8 cellular contexts compared by ENCODE assay signal in the genomic region with DNA sequence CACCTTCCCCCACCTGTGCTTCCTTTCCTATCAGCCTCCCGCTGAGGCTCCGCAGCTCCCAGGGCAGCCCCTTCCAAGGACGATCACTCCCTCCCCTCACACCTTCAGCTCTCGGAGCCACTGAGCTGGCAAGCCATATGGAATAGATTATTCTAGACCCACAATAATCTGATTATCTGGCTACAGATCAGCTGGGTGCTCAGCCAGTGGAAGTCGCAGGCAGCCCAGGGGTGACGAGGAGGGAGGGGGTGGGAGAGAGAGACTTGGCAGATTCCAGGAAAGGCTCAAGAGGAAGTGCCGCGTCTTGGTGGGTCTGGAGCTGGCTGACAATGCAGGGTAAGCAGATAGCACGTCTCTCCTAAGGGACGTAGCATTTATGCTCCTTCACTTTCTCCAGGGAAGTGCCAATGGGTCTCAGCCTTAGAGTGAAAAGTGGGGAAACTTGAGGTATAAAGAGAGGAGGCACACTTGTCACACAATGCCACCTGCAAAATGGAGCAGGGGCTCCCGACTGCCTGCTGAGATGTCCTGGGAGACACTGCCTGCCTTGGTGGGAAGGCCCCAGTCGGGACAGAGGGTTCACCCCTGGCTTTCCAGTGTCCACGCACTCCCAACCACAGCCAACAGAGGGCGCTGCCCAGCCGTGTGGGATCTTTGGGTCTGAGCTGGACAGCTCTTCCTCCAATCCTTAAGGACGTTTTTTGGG. TPM values are rescaled to one million over a fixed set of nuclear protein-coding genes. Genes with fewer than 3 reads are reported as not detected.
DNase-seq lines count a peak whose midpoint lies in the region; ATAC-seq and TF ChIP-seq lines count a peak whose summit lies in the region.

No MANE protein-coding gene starts in this region.

- no peaks in the 10 kb centered on the region for H3K79me2 ChIP-seq in PC-9 (ENCODE audit: low read depth)

- H3K9me2 ChIP-seq in PC-9 (ENCODE audit: insufficient read depth) = peaks cover 4% of the 10 kb centered on the region; the same call in 1 of the 2 replicates

- peak overlapping the region; percentile 54 for H3K4me2 ChIP-seq in PC-9

- peak; percentile 41 for DNase-seq in NCI-H187 (lab: John Stamatoyannopoulos, UW)
- no peak for DNase-seq in NCI-H187 treated with DMSO at 0.1 percent for 48 hours (lab: John Stamatoyannopoulos, UW)
- DNase-seq in PC-9 = peak in 1 of 2 experiments; percentile 85
- peak; percentile 75 to 84 for DNase-seq in activated T-cell treated with anti-CD3 and anti-CD28 coated beads, Interleukin-2, amount 50 U/mL, for 72 hours
- peak; percentile 76 for DNase-seq in fibroblast of pulmonary artery (ENCODE audit: low read depth)
- DNase-seq in neural crest cell (ENCODE audit: low read depth, low spot score) = peak; percentile 91
- peak; percentile 89 to 91 for DNase-seq in suprapubic skin (ENCODE audit: low spot score in 2 of 2)

- H3K9me3 Mint-ChIP-seq in activated T-cell treated with anti-CD3 and anti-CD28 coated beads, Interleukin-2, amount 50 U/mL, for 72 hours = no peaks in the 10 kb centered on the region
- peaks cover 3% of the 10 kb centered on the region for H3K9me3 Mint-ChIP-seq in neural crest cell

- no peaks in the 10 kb centered on the region for H3K36me3 ChIP-seq in PC-9 (ENCODE audit: low read depth)
- no peaks in the 10 kb centered on the region for H3K36me3 ChIP-seq in suprapubic skin

- H3K27ac ChIP-seq in PC-9 (peak overlapping the region; percentile 98), suprapubic skin (no peak overlapping the region)

- POLR2A ChIA-PET in PC-9 (lab: Charles Lee; ENCODE audit: unreplicated experiment) = interaction anchor here (0.6 to 1.4 kb wide), 4 partner anchors 22 to 133 kb away, joined by 4 to 10 read pairs (median 5); a partner anchor contains a TSS

- peak; percentile 93 for TF ChIP-seq CTCF in PC-9 (conservative IDR thresholded peaks at IDR 0.05)
- peak; percentile 99 for TF ChIP-seq CTCF in fibroblast of pulmonary artery (IDR thresholded peaks at IDR 0.05; ENCODE audit: low read length, missing control alignments)
- peak; percentile 93 for TF ChIP-seq CTCF in neural crest cell (conservative IDR thresholded peaks at IDR 0.05)
- peak; percentile 92 for TF ChIP-seq CTCF in suprapubic skin (IDR thresholded peaks at IDR 0.05)

- H3K27me3 ChIP-seq in PC-9 (ENCODE audit: insufficient read depth, low read depth) (no peaks in the 10 kb centered on the region), suprapubic skin (no peaks in the 10 kb centered on the region)

- TF ChIP-seq POLR2A in suprapubic skin (IDR thresholded peaks at IDR 0.05) = no peak

- intact Hi-C loops in PC-9 (cut with micrococcal nuclease; ENCODE audit: unreplicated experiment) = loop anchor here (1.0 to 5.0 kb wide), 9 partner anchors 21 to 128 kb away; no protein-coding TSS in a partner anchor

- H3K27me3 Mint-ChIP-seq in activated T-cell treated with anti-CD3 and anti-CD28 coated beads, Interleukin-2, amount 50 U/mL, for 72 hours (ENCODE audit: low read depth) = peaks cover 7% of the 10 kb centered on the region
- H3K27me3 Mint-ChIP-seq in neural crest cell (ENCODE audit: low read depth) = no peaks in the 10 kb centered on the region

- CTCF ChIA-PET in PC-9 (lab: Charles Lee) = interaction anchor here (0.5 to 2.5 kb wide), 13 partner anchors 12 to 555 kb away, joined by 3 to 45 read pairs (median 5); no protein-coding TSS in a partner anchor

- H3K9me3 ChIP-seq in PC-9 (ENCODE audit: insufficient read depth, low read depth) = no peaks in the 10 kb centered on the region
- no peaks in the 10 kb centered on the region for H3K9me3 ChIP-seq in suprapubic skin

- WGBS in suprapubic skin = 36% methylated on average over 15 of the region's 16 CpGs

- peaks cover 46% of the 10 kb centered on the region for H3F3A ChIP-seq in PC-9 (ENCODE audit: insufficient read depth, low read depth)

- no peak overlapping the region; the same call in 1 of the 2 replicates for H2AFZ ChIP-seq in PC-9

- peaks cover 6% of the 10 kb centered on the region for H3K4me1 Mint-ChIP-seq in activated T-cell treated with anti-CD3 and anti-CD28 coated beads, Interleukin-2, amount 50 U/mL, for 72 hours (ENCODE audit: low read depth)
- H3K4me1 Mint-ChIP-seq in neural crest cell = no peaks in the 10 kb centered on the region

- no peak for TF ChIP-seq EP300 in suprapubic skin (IDR thresholded peaks at IDR 0.05)

- H3K4me3 ChIP-seq in PC-9 (no peak overlapping the region), fibroblast of pulmonary artery (replicated peaks; ENCODE audit: low read depth, low read length) (no peak overlapping the region), suprapubic skin (no peak overlapping the region)

- no peak overlapping the region for H3K4me3 Mint-ChIP-seq in activated T-cell treated with anti-CD3 and anti-CD28 coated beads, Interleukin-2, amount 50 U/mL, for 72 hours
- H3K4me3 Mint-ChIP-seq in neural crest cell = no peak overlapping the region

- no peaks in the 10 kb centered on the region for H3K36me3 Mint-ChIP-seq in activated T-cell treated with anti-CD3 and anti-CD28 coated beads, Interleukin-2, amount 50 U/mL, for 72 hours (ENCODE audit: insufficient read depth in 2 of 2)
- no peaks in the 10 kb centered on the region for H3K36me3 Mint-ChIP-seq in neural crest cell (ENCODE audit: low read depth)

- H3K4me1 ChIP-seq in PC-9 (replicated peaks; ENCODE audit: insufficient read depth) = peaks cover 61% of the 10 kb centered on the region
- H3K4me1 ChIP-seq in suprapubic skin = peaks cover 20% of the 10 kb centered on the region

- H4K20me1 ChIP-seq in PC-9 (ENCODE audit: insufficient read depth) = no peaks in the 10 kb centered on the region

- BruUV-seq in PC-9 (replicated peaks; lab: Mats Ljungman, UMichigan) = no TSS peak

- ATAC-seq in HG03354 (IDR thresholded peaks at IDR 0.05; ENCODE audit: poor library complexity, severe bottlenecking, unreplicated experiment) = peak; percentile 76
- peak; percentile 85 to 86 for ATAC-seq in activated T-cell treated with anti-CD3 and anti-CD28 coated beads, Interleukin-2, amount 50 U/mL, for 72 hours (replicated peaks in 1 of 2)

- H3K27ac Mint-ChIP-seq in activated T-cell treated with anti-CD3 and anti-CD28 coated beads, Interleukin-2, amount 50 U/mL, for 72 hours = no peak overlapping the region
- no peak overlapping the region for H3K27ac Mint-ChIP-seq in neural crest cell (ENCODE audit: unreplicated experiment)

RNA-seq across cellular contexts. Expression of a gene that starts 9.4 kb away (rescaled TPM):
- 8.5 and 17.8 TPM in 2 replicates for total RNA-seq in PC-9 (2021)
- total RNA-seq in activated T-cell treated with anti-CD3 and anti-CD28 coated beads, Interleukin-2, amount 50 U/mL, for 72 hours = 1 to 10 TPM; 2.4 to 4.5 TPM
- 1.2 and 2.3 TPM in 2 replicates for total RNA-seq in neural crest cell
- total RNA-seq in suprapubic skin = 1 to 10 TPM in 2 of 4 donors, under 1 TPM in 2; 0.49 to 1.9 (median 0.89) TPM

RNA-seq across cellular contexts. Expression of a gene that starts 15.7 kb away (rescaled TPM):
- total RNA-seq in PC-9 (2021) = 1.3 and 2.4 TPM in 2 replicates
- total RNA-seq in activated T-cell treated with anti-CD3 and anti-CD28 coated beads, Interleukin-2, amount 50 U/mL, for 72 hours = not detected
- total RNA-seq in neural crest cell = 0.36 and 0.42 TPM in 2 replicates
- 1 to 10 TPM in 1 of 4 donors, not detected in 3; 1.1 TPM for total RNA-seq in suprapubic skin

RNA-seq across cellular contexts. Expression of a gene that starts 54.2 kb away (rescaled TPM):
- 172 and 175 TPM in 2 replicates for total RNA-seq in PC-9 (2021)
- total RNA-seq in activated T-cell treated with anti-CD3 and anti-CD28 coated beads, Interleukin-2, amount 50 U/mL, for 72 hours = under 1 TPM; 0.28 to 0.43 TPM
- 0.45 and 0.77 TPM in 2 replicates for total RNA-seq in neural crest cell
- 10 to 100 TPM; 14.2 to 25.1 (median 19.0) TPM for total RNA-seq in suprapubic skin
